12 cellular contexts compared by ENCODE assay signal in the genomic region with DNA sequence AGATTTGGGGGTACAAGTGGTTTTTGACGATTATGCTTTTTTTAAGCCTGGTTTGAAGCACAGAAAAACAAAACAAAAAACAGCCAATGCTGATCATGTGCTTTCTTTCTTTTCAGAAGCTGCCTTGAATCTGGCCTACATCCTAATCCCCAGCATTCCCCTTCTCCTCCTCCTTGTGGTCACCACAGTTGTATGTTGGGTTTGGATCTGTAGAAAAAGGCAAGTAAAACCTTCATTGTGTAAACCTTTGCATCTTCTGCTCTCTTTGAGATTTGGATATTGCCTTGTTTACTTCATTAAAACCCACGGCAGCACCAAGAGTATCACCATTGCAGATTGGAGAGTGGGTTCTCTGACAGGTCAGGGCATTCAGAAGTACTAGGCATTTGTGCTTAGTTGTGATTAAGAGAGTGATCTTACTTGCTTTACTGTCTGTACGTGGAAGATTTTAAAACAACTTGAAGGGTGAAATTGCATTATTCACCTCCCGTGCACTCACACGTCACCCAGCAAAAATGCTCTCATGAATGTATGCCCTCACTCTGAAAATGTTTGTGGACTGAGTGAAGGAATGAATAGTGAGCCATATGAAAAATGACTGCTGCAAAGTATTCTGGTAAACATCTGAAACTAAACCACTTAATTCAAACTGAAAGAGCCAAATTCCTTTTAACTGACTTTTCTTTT. TPM values are rescaled to one million over a fixed set of nuclear protein-coding genes. Genes with fewer than 3 reads are reported as not detected.
DNase-seq lines count a peak whose midpoint lies in the region; ATAC-seq and TF ChIP-seq lines count a peak whose summit lies in the region.
"Had no signal": no experiment of that assay in that cellular context is flagged by ENCODE, and none has a peak within 500 bp of the region (broad histone marks: within the 10 kb centered on the region; RNA-seq: fewer than 3 reads in every experiment).

No MANE protein-coding gene starts in this region.

- peaks cover 69% of the 10 kb centered on the region for H3K4me1 ChIP-seq in ACC112 (ENCODE audit: control insufficient read depth, insufficient read depth, low read length, unreplicated experiment)
- peaks cover 87% of the 10 kb centered on the region for H3K4me1 ChIP-seq in PC-3 (ENCODE audit: insufficient read depth, low read length)
- no peaks in the 10 kb centered on the region for H3K4me1 ChIP-seq in colonic mucosa
- H3K4me1 ChIP-seq in muscle layer of duodenum (ENCODE audit: control insufficient read depth in 1 of 2, insufficient read depth in 2 of 2, low read length in 2 of 2) = peaks cover 0 to 5% of the 10 kb centered on the region in 2 donors

- ATAC-seq in PC-3 (peak; percentile 49), HG03520 (IDR thresholded peaks at IDR 0.05; ENCODE audit: unreplicated experiment) (no peak), GM18505 (IDR thresholded peaks at IDR 0.05; ENCODE audit: unreplicated experiment) (no peak)
- ATAC-seq: activated T-cell treated with anti-CD3 and anti-CD28 coated beads, Interleukin-2, amount 50 U/mL, for 4 hours had no signal

- H3K79me2 ChIP-seq in ACC112 (ENCODE audit: control insufficient read depth, insufficient read depth, low read length, unreplicated experiment) (no peaks in the 10 kb centered on the region), PC-3 (ENCODE audit: low read length) (no peaks in the 10 kb centered on the region)

- H3K4me3 ChIP-seq in ACC112 (ENCODE audit: low read depth, low read length) = peak overlapping the region; percentile 21; the same call in 1 of the 2 replicates
- peak overlapping the region; percentile 17; the same call in 1 of the 2 replicates for H3K4me3 ChIP-seq in PC-3 (ENCODE audit: low read length)
- no peak overlapping the region for H3K4me3 ChIP-seq in colonic mucosa
- no peak overlapping the region for H3K4me3 ChIP-seq in muscle layer of duodenum (ENCODE audit: low read depth in 1 of 2, low read length in 2 of 2)
- H3K4me3 ChIP-seq: BLaER1 treated with 17β-estradiol and CSF1 and Interleukin-3, amounts not matched to agents 10 nM and 100 nM had no signal

- H3K4me2 ChIP-seq in PC-3 (ENCODE audit: low read length) = peak overlapping the region; percentile 66
- H3K4me2 ChIP-seq: BLaER1 treated with 17β-estradiol and CSF1 and Interleukin-3, amounts not matched to agents 10 nM and 100 nM had no signal

- peaks cover 41% of the 10 kb centered on the region for H3F3A ChIP-seq in PC-3 (ENCODE audit: low read length, unreplicated experiment)

- H3K27ac ChIP-seq in ACC112 (ENCODE audit: low read depth, low read length) = peak overlapping the region; percentile 96
- H3K27ac ChIP-seq in PC-3 (ENCODE audit: low read length) = peak overlapping the region; percentile 95
- H3K27ac ChIP-seq in colonic mucosa = peak overlapping the region; percentile 6
- H3K27ac ChIP-seq in muscle layer of duodenum (ENCODE audit: low read length) = peak overlapping the region; percentile 39
- H3K27ac ChIP-seq: BLaER1 treated with 17β-estradiol and CSF1 and Interleukin-3, amounts not matched to agents 10 nM and 100 nM had no signal

- H3K27me3 ChIP-seq in ACC112 (ENCODE audit: insufficient read depth, low read length) (no peaks in the 10 kb centered on the region), PC-3 (ENCODE audit: low read length) (no peaks in the 10 kb centered on the region), colonic mucosa (no peaks in the 10 kb centered on the region), muscle layer of duodenum (ENCODE audit: low read depth, low read length) (no peaks in the 10 kb centered on the region)
- H3K27me3 ChIP-seq: BLaER1 treated with 17β-estradiol and CSF1 and Interleukin-3, amounts not matched to agents 10 nM and 100 nM had no signal

- H2AFZ ChIP-seq in ACC112 (ENCODE audit: low read length, unreplicated experiment) = peak overlapping the region; percentile 8
- H2AFZ ChIP-seq in PC-3 (ENCODE audit: low read length) = peak overlapping the region; percentile 51

- POLR2A ChIA-PET in PC-3 (lab: Charles Lee; ENCODE audit: unreplicated experiment) = interaction anchor here (0.7 kb wide), 1 partner anchor 408 kb away, joined by 3 read pairs; no protein-coding TSS in a partner anchor

- peak overlapping the region; percentile 33 for H3K9ac ChIP-seq in PC-3 (ENCODE audit: low read length)
- H3K9ac ChIP-seq in colonic mucosa (ENCODE audit: low read depth in 2 of 2, low read length in 2 of 2) = no peak overlapping the region
- H3K9ac ChIP-seq: BLaER1 treated with 17β-estradiol and CSF1 and Interleukin-3, amounts not matched to agents 10 nM and 100 nM had no signal

- TF ChIP-seq CTCF in PC-3 (conservative IDR thresholded peaks at IDR 0.05; ENCODE audit: low read depth, low read length) = no peak; the same call in 1 of the 2 replicates
- TF ChIP-seq CTCF in colonic mucosa (IDR thresholded peaks at IDR 0.05) = no peak

- intact Hi-C loops in PC-3 (cut with micrococcal nuclease) (no loop called here), colonic mucosa (cut with DNase I) (no loop called here)

- no peak for TF ChIP-seq POLR2A in GM18505 (IDR thresholded peaks at IDR 0.05; ENCODE audit: borderline replicate concordance, extremely low read depth, insufficient read depth, insufficient read length)

- H3K9me3 ChIP-seq in PC-3 (ENCODE audit: low read length) (no peaks in the 10 kb centered on the region), colonic mucosa (no peaks in the 10 kb centered on the region), muscle layer of duodenum (ENCODE audit: control insufficient read depth in 1 of 2, low read length in 2 of 2) (peaks cover 0 to 5% of the 10 kb centered on the region in 2 donors)

- TSS peak; percentile 64 for BruUV-seq in PC-3 (replicated peaks; lab: Mats Ljungman, UMichigan)

- DNase-seq in PC-3 (peak; percentile 98), colonic mucosa (no peak), NOMO-1 (lab: John Stamatoyannopoulos, UW; ENCODE audit: unreplicated experiment in 2 of 2) (no peak), COR-L47 (lab: John Stamatoyannopoulos, UW) (no peak)
- DNase-seq: activated T-cell treated with anti-CD3 and anti-CD28 coated beads, Interleukin-2, amount 50 U/mL, for 4 hours; NCI-H524 treated with DMSO at 0.1 percent for 48 hours; stimulated activated CD8-positive, alpha-beta memory T cell treated with anti-CD3 and anti-CD28 coated beads, Interleukin-4, amount 100 ng/mL, for 48 hours had no signal

- CTCF ChIA-PET in PC-3 (lab: Charles Lee) = interaction anchor here (1.1 kb wide), 2 partner anchors 26 to 103 kb away, joined by 3 to 4 read pairs; no protein-coding TSS in a partner anchor

- H3K36me3 ChIP-seq in ACC112 (ENCODE audit: insufficient read depth, low read length) (peaks cover 39% of the 10 kb centered on the region), PC-3 (ENCODE audit: low read depth, low read length) (peaks cover 5% of the 10 kb centered on the region; the same call in 1 of the 2 replicates), colonic mucosa (no peaks in the 10 kb centered on the region), muscle layer of duodenum (ENCODE audit: control insufficient read depth in 1 of 2, insufficient read depth in 2 of 2, low read length in 2 of 2) (peaks cover 0 to 20% of the 10 kb centered on the region in 2 donors)

- H4K20me1 ChIP-seq in PC-3 (ENCODE audit: low read length) = no peaks in the 10 kb centered on the region
- H4K20me1 ChIP-seq: BLaER1 treated with 17β-estradiol and CSF1 and Interleukin-3, amounts not matched to agents 10 nM and 100 nM had no signal

- H3K9me2 ChIP-seq in PC-3 (replicated peaks; ENCODE audit: low read length) = no peaks in the 10 kb centered on the region

RNA-seq across cellular contexts. Expression of a gene that starts 17.0 kb away (rescaled TPM):
- total RNA-seq in PC-3 (2014; rRNA removed) = 0.47 TPM in 1 of 2 replicates, not detected in the other
- 1 to 10 TPM in 1 of 2 donors, under 1 TPM in 1; 0.99 to 9.0 TPM for total RNA-seq in colonic mucosa

RNA-seq across cellular contexts. Expression of a gene that starts 43.0 kb away (rescaled TPM):
- not detected in 2 replicates for total RNA-seq in PC-3 (2014; rRNA removed)
- total RNA-seq in colonic mucosa = not detected
- total RNA-seq: activated T-cell treated with anti-CD3 and anti-CD28 coated beads, Interleukin-2, amount 50 U/mL, for 4 hours had no signal

RNA-seq across cellular contexts. Expression of a gene that starts 44.7 kb away (rescaled TPM):
- total RNA-seq in PC-3 (2014; rRNA removed) (8.6 and 9.0 TPM in 2 replicates), colonic mucosa (10 to 100 TPM; 16.2 to 21.3 TPM)

RNA-seq across cellular contexts. Expression of a gene that starts 45.4 kb away (rescaled TPM):
- total RNA-seq in PC-3 (2014; rRNA removed) = not detected in 2 replicates
- total RNA-seq in colonic mucosa = not detected

Comparison
In these comparisons a context has a peak if more than half of its experiments do, and no peak if none do; other contexts are left out.
1. H3K27ac ChIP-seq: peak in every context shown above with its lines; median percentile 96 in ACC112; 95 in PC-3; 39 in muscle layer of duodenum; 6 in colonic mucosa.
2. H3K4me3 ChIP-seq: peak in ACC112 (single experiment) and PC-3 (single experiment); none in colonic mucosa (single experiment) and muscle layer of duodenum (0 of 2).